Comparison of ENCODE assay signal across 20 cellular contexts in the genomic region with DNA sequence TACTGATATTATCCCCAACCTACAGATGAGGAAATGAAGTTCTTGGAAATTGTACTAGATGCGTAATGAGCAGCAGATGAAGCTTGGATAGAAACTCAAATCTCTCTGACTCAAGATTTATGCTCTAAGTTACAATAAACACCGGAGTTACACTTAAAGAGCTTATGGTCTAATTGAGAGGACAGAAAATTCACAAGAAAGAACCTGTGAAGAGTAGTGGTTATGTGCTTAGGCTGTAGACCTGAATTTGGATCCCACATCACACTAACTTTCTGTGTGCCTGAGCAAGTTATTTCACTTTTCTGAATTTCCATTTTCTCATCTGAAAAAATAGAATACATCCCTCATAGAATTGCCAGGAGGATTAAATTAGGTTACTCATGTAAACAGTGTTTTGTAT.
"Had no signal": no experiment of that assay in that cellular context is flagged by ENCODE, and none has a peak within 500 bp of the region (broad histone marks: within the 10 kb centered on the region; RNA-seq: fewer than 3 reads in every experiment).

No MANE protein-coding gene starts in this region.

- H3K27me3 Mint-ChIP-seq: activated CD8-positive, alpha-beta T cell treated with anti-CD3 and anti-CD28 coated beads for 36 hours; naive thymus-derived CD8-positive, alpha-beta T cell; stimulated activated naive B cell treated with anti-CD40 and anti-IgM and Interleukin-4, amounts not matched to agents 10 μg/mL and 1 μg/mL and 100 μg/mL, for 72 hours had no signal

- H3K4me1 ChIP-seq: parathyroid adenoma, right lobe of liver had no signal

- H3K9me3 Mint-ChIP-seq: activated CD8-positive, alpha-beta T cell treated with anti-CD3 and anti-CD28 coated beads for 36 hours; activated naive CD4-positive, alpha-beta T cell treated with anti-CD3 and anti-CD28 coated beads, Interleukin-2, amount 50 U/mL, for 72 hours; naive thymus-derived CD8-positive, alpha-beta T cell; T-helper 1 cell treated with Interleukin-12 subunit alpha and Interleukin-12 subunit beta and Interleukin-4 antibody, amounts not matched to agents 30 μg/mL and 1 μg/mL, for 36 hours had no signal

- H3K27me3 ChIP-seq: right lobe of liver, tibial nerve had no signal

- H3K36me3 ChIP-seq: cardiac muscle cell, right lobe of liver, tibial nerve, WERI-Rb-1 had no signal

- DNase-seq: activated CD4-positive, alpha-beta T cell treated with anti-CD3 and anti-CD28 coated beads for 4 hours; activated CD8-positive, alpha-beta T cell treated with anti-CD3 and anti-CD28 coated beads for 36 hours; activated effector memory CD4-positive, alpha-beta T cell treated with anti-CD3 and anti-CD28 coated beads, Interleukin-2, amount 50 U/mL, for 16 hours; activated T-cell treated with anti-CD3 and anti-CD28 coated beads, Interleukin-2, amount 50 U/mL, for 48 hours; amygdala; foreskin fibroblast; mesendoderm; naive thymus-derived CD8-positive, alpha-beta T cell; right lobe of liver; small intestine; stimulated activated CD4-positive, alpha-beta T cell treated with anti-CD3 and anti-CD28 coated beads, Interleukin-4, amount 100 ng/mL, for 24 hours; stimulated activated naive B cell treated with anti-CD40 and anti-IgM and Interleukin-4, amounts not matched to agents 10 μg/mL and 1 μg/mL and 100 μg/mL, for 72 hours; WERI-Rb-1 had no signal

- H3K27ac Mint-ChIP-seq: activated CD8-positive, alpha-beta T cell treated with anti-CD3 and anti-CD28 coated beads for 36 hours; T-helper 1 cell treated with Interleukin-12 subunit alpha and Interleukin-12 subunit beta and Interleukin-4 antibody, amounts not matched to agents 30 μg/mL and 1 μg/mL, for 36 hours had no signal

- H3K9me3 ChIP-seq: right lobe of liver, tibial nerve had no signal

- ATAC-seq: activated CD8-positive, alpha-beta T cell treated with anti-CD3 and anti-CD28 coated beads for 36 hours; activated naive CD4-positive, alpha-beta T cell treated with anti-CD3 and anti-CD28 coated beads, Interleukin-2, amount 50 U/mL, for 72 hours; naive thymus-derived CD8-positive, alpha-beta T cell; right lobe of liver; SK-N-SH treated with all-trans-retinoic acid at 6 μM for 48 hours; stimulated activated naive B cell treated with anti-CD40 and anti-IgM and Interleukin-4, amounts not matched to agents 10 μg/mL and 1 μg/mL and 100 μg/mL, for 72 hours had no signal

- H3K4me3 ChIP-seq: cardiac muscle cell, right lobe of liver, tibial nerve had no signal

- H3K4me3 Mint-ChIP-seq: activated CD8-positive, alpha-beta T cell treated with anti-CD3 and anti-CD28 coated beads for 36 hours; stimulated activated naive B cell treated with anti-CD40 and anti-IgM and Interleukin-4, amounts not matched to agents 10 μg/mL and 1 μg/mL and 100 μg/mL, for 72 hours; T-helper 1 cell treated with Interleukin-12 subunit alpha and Interleukin-12 subunit beta and Interleukin-4 antibody, amounts not matched to agents 30 μg/mL and 1 μg/mL, for 36 hours had no signal

- H3K27ac ChIP-seq: cardiac muscle cell, epithelial cell of prostate, parathyroid adenoma, right lobe of liver, tibial nerve, WERI-Rb-1 had no signal
